30 cellular contexts compared by ENCODE assay signal in genomic region chr1:2784854-2785630, GRCh38. TPM values are rescaled to one million over a fixed set of nuclear protein-coding genes. Genes with fewer than 3 reads are reported as not detected.
DNase-seq lines count a peak whose midpoint lies in the region; ATAC-seq, FAIRE-seq and TF ChIP-seq lines count a peak whose summit lies in the region.
"Had no signal": no experiment of that assay in that cellular context is flagged by ENCODE, and none has a peak within 500 bp of the region (broad histone marks: within the 10 kb centered on the region; RNA-seq: fewer than 3 reads in every experiment).

No MANE protein-coding gene starts in this region.

- no peaks in the 10 kb centered on the region for H3K4me1 ChIP-seq in right lobe of liver
- no peaks in the 10 kb centered on the region for H3K4me1 ChIP-seq in HepG2 (ENCODE audit: insufficient read depth, low read length)
- H3K4me1 ChIP-seq in GM23338 (ENCODE audit: insufficient read depth), result peaks cover 6% of the 10 kb centered on the region; the same call in 1 of the 2 replicates
- H3K4me1 ChIP-seq: Caco-2, lower lobe of right lung had no signal

- BruUV-seq in HepG2 (replicated peaks; lab: Mats Ljungman, UMichigan), result no TSS peak

- H3K9ac ChIP-seq in HepG2 (ENCODE audit: insufficient read depth, low read depth, low read length), result no peak overlapping the region

- 0 out of 3 replicates have a peak, but pooled peaks cover 4% of the 10 kb centered on the region for H3K4me1 Mint-ChIP-seq in GM23338
- H3K4me1 Mint-ChIP-seq: central memory CD8-positive, alpha-beta T cell had no signal

- TF ChIP-seq EP300 in HepG2 (IDR thresholded peaks at IDR 0.05; ENCODE audit: low read depth in 2 of 2, low read length in 2 of 2) (no peak), HepG2 (CRISPR knock-in tag; IDR thresholded peaks at IDR 0.05; ENCODE audit: borderline replicate concordance) (no peak)

- H3F3A ChIP-seq in GM23338 (replicated peaks; ENCODE audit: low read depth), result no peaks in the 10 kb centered on the region

- H3K27me3 ChIP-seq in right lobe of liver (no peaks in the 10 kb centered on the region), HepG2 (ENCODE audit: control insufficient read depth in 1 of 2, insufficient read depth in 2 of 2, low read length in 2 of 2) (peaks cover 2 to 14% of the 10 kb centered on the region in 2 experiments; a peak in 4 of 5 replicates), GM23338 (ENCODE audit: insufficient read depth) (peaks cover 1% of the 10 kb centered on the region; the same call in 1 of the 2 replicates)

- CTCF ChIA-PET in HepG2 (lab: Yijun Ruan, JAX; ENCODE audit: low intra/inter-chr PET ratio, low total read pairs), result no interaction called here

- H3K4me3 Mint-ChIP-seq in GM23338, result no peak overlapping the region
- H3K4me3 Mint-ChIP-seq: activated CD8-positive, alpha-beta T cell treated with anti-CD3 and anti-CD28 coated beads for 36 hours; central memory CD8-positive, alpha-beta T cell; naive thymus-derived CD4-positive, alpha-beta T cell; stimulated activated naive CD8-positive, alpha-beta T cell treated with anti-CD3 and anti-CD28 coated beads, Interleukin-15, amount 100 ng/mL, for 72 hours had no signal

- H3K9me3 ChIP-seq in right lobe of liver (peaks cover 0 to 8% (median 0%) of the 10 kb centered on the region in 4 donors), HepG2 (ENCODE audit: low read length) (peaks cover 8% of the 10 kb centered on the region; the same call in 1 of the 2 replicates), iPS-18c (ENCODE audit: control insufficient read depth, insufficient read depth, low read length) (peaks cover 32% of the 10 kb centered on the region)

- no peak overlapping the region for H3K27ac Mint-ChIP-seq in GM23338
- H3K27ac Mint-ChIP-seq: activated CD8-positive, alpha-beta T cell treated with anti-CD3 and anti-CD28 coated beads for 36 hours; naive thymus-derived CD4-positive, alpha-beta T cell; stimulated activated naive CD8-positive, alpha-beta T cell treated with anti-CD3 and anti-CD28 coated beads, Interleukin-15, amount 100 ng/mL, for 72 hours had no signal

- H3K4me2 ChIP-seq in HepG2 (ENCODE audit: low read depth, low read length) (no peak overlapping the region), GM23338 (no peak overlapping the region)

- no peak overlapping the region for H3K27ac ChIP-seq in right lobe of liver
- H3K27ac ChIP-seq in HepG2 (ENCODE audit: extremely low read length, insufficient read depth, low read length), result no peak overlapping the region
- H3K27ac ChIP-seq in GM23338 (ENCODE audit: low read depth), result no peak overlapping the region
- H3K27ac ChIP-seq: C4-2B, esophagus muscularis mucosa, heart left ventricle, lower lobe of right lung had no signal

- no peak for TF ChIP-seq CTCF in right lobe of liver (IDR thresholded peaks at IDR 0.05)
- TF ChIP-seq CTCF in HepG2 (CRISPR knock-in tag; IDR thresholded peaks at IDR 0.05), result no peak
- TF ChIP-seq CTCF in GM23338 (conservative IDR thresholded peaks at IDR 0.05; ENCODE audit: low read depth in 2 of 2), result no peak

- ATAC-seq in right lobe of liver (no peak), HepG2 (no peak), GM19351 (IDR thresholded peaks at IDR 0.05; ENCODE audit: unreplicated experiment) (no peak), GM23338 (no peak)
- ATAC-seq: activated CD8-positive, alpha-beta T cell treated with anti-CD3 and anti-CD28 coated beads for 36 hours; lower lobe of right lung; naive thymus-derived CD4-positive, alpha-beta T cell had no signal

- POLR2A ChIA-PET in HepG2 (lab: Yijun Ruan, JAX), result no interaction called here

- H2AFZ ChIP-seq in HepG2 (ENCODE audit: low read length) (no peak overlapping the region), GM23338 (no peak overlapping the region)

- H3K36me3 ChIP-seq in right lobe of liver (no peaks in the 10 kb centered on the region), HepG2 (replicated peaks in 1 of 2; ENCODE audit: control insufficient read depth in 1 of 2, insufficient read depth in 2 of 2, low read length in 2 of 2) (no peaks in the 10 kb centered on the region), GM23338 (ENCODE audit: insufficient read depth) (no peaks in the 10 kb centered on the region)
- H3K36me3 ChIP-seq: esophagus muscularis mucosa, heart left ventricle, lower lobe of right lung had no signal

- no peak for TF ChIP-seq POLR2A in right lobe of liver (IDR thresholded peaks at IDR 0.05)
- TF ChIP-seq POLR2A in HepG2 (IDR thresholded peaks at IDR 0.05; ENCODE audit: insufficient read depth in 1 of 2, low read depth in 2 of 2, low read length in 2 of 2), result no peak

- TF ChIP-seq RAD21 in HepG2 (CRISPR knock-in tag; IDR thresholded peaks at IDR 0.05), result no peak

- H4K20me1 ChIP-seq in HepG2 (ENCODE audit: insufficient read depth, low read length) (peaks cover 7% of the 10 kb centered on the region; the same call in 1 of the 2 replicates), GM23338 (replicated peaks; ENCODE audit: insufficient read depth) (no peaks in the 10 kb centered on the region)

- H3K79me2 ChIP-seq in HepG2 (ENCODE audit: insufficient read depth, low read length), result no peaks in the 10 kb centered on the region
- H3K79me2 ChIP-seq in GM23338 (replicated peaks; ENCODE audit: insufficient read depth), result no peaks in the 10 kb centered on the region

- in situ Hi-C loops in HepG2 (cut with HindIII; ENCODE audit: extremely low pct_ligation_motif_present, low pct_unique_long_range_greater_than_20kb), result no loop called here

- WGBS in right lobe of liver (ENCODE audit: insufficient coverage, low coverage, low lambda C conversion rate, missing lambda C conversion rate), result 73% methylated on average over 8 of the region's 19 CpGs
- WGBS in HepG2 (ENCODE audit: low lambda C conversion rate), result 7% methylated on average over 12 of the region's 19 CpGs

- no peak for FAIRE-seq in HepG2 (lab: Jason Lieb, UNC)
- FAIRE-seq: G401.6, small intestine had no signal

- no peaks in the 10 kb centered on the region for H3K9me2 ChIP-seq in GM23338 (ENCODE audit: insufficient read depth)

- H3K36me3 Mint-ChIP-seq in GM23338 (ENCODE audit: low read depth), result peaks cover 24% of the 10 kb centered on the region

- H3K9me3 Mint-ChIP-seq in GM23338, result peaks cover 77% of the 10 kb centered on the region

- peak in 2 of 3 donors; percentile 13 to 30 for DNase-seq in right lobe of liver
- DNase-seq in HepG2 (ENCODE audit: low spot score), result no peak
- peak; percentile 68 for DNase-seq in posterior vena cava (ENCODE audit: low spot score)
- no peak for DNase-seq in GM23338 (ENCODE audit: low spot score)
- no peak for DNase-seq in SW480 (ENCODE audit: low spot score)
- DNase-seq: activated CD4-positive, alpha-beta T cell treated with anti-CD3 and anti-CD28 coated beads for 1 hour; activated CD8-positive, alpha-beta T cell treated with anti-CD3 and anti-CD28 coated beads for 36 hours; activated gamma-delta T cell treated with Interleukin-2 at 50 U/mL for 16 hours; dermis blood vessel endothelial cell; DMS79; foreskin fibroblast; Kasumi-1; kidney glomerular epithelial cell; NCI-H1417 treated with DMSO at 0.1 percent for 48 hours; NCI-H2081; NCI-H526; NK-92 treated with Interleukin-12 subunit alpha and Interleukin-12 subunit beta, amount 100 ng/mL, for 24 hours; occipital lobe; small intestine; stimulated activated naive CD8-positive, alpha-beta T cell treated with anti-CD3 and anti-CD28 coated beads, Interleukin-15, amount 100 ng/mL, for 72 hours had no signal

- H3K4me3 ChIP-seq in right lobe of liver (no peak overlapping the region), HepG2 (replicated peaks in 1 of 3; ENCODE audit: insufficient read depth in 1 of 3, low read depth in 2 of 3, low read length in 3 of 3) (no peak overlapping the region), iPS-18c (ENCODE audit: insufficient read depth, low read depth, low read length) (peak overlapping the region; percentile 15; the same call in 1 of the 2 replicates), GM23338 (no peak overlapping the region)
- H3K4me3 ChIP-seq: esophagus muscularis mucosa, heart left ventricle, lower lobe of right lung had no signal

- intact Hi-C loops in right lobe of liver (cut with DNase I), result no loop called here
- intact Hi-C loops in HepG2 (cut with micrococcal nuclease; ENCODE audit: unreplicated experiment), result no loop called here
- intact Hi-C loops in posterior vena cava (cut with DNase I), result no loop called here

- no peaks in the 10 kb centered on the region for H3K27me3 Mint-ChIP-seq in GM23338 (ENCODE audit: insufficient read depth, low read depth, poor library complexity)

TF ChIP-seq in HepG2, 621 proteins besides CTCF, POLR2A, EP300 and RAD21 (continues in another document):
- TF ChIP-seq FOXC1 (CRISPR knock-in tag; IDR thresholded peaks at IDR 0.05; ENCODE audit: borderline replicate concordance), result no peak

TF ChIP-seq in GM23338, 12 proteins besides CTCF, POLR2A, EP300 and RAD21 (continues in another document):
- no peak for TF ChIP-seq NANOG (IDR thresholded peaks at IDR 0.05; ENCODE audit: borderline replicate concordance)

RNA-seq across cellular contexts. Expression of gene TTC34, which starts 16.5 kb away (rescaled TPM):
- total RNA-seq in right lobe of liver, result under 1 TPM in 5 of 6 experiments, not detected in 1; 0.06 to 0.23 (median 0.18) TPM
- 0.07 TPM in 1 of 2 replicates, not detected in the other for total RNA-seq in HepG2 (2016; rRNA removed; fragmentation: Illumina TruSeq; extraction: Trizol)
- total RNA-seq in HepG2 (2016; cell fraction: cytosol; rRNA removed; fragmentation: Illumina TruSeq; extraction: Trizol; ENCODE audit: low read depth), result not detected in 2 replicates
- 0.09 TPM in 1 of 2 replicates, not detected in the other for total RNA-seq in HepG2 (2016; cell fraction: insoluble cytoplasmic fraction; rRNA removed; fragmentation: Illumina TruSeq; extraction: Trizol)
- 0.03 TPM in 1 of 2 replicates, not detected in the other for total RNA-seq in HepG2 (2016; cell fraction: membrane; rRNA removed; fragmentation: Illumina TruSeq; extraction: Trizol)
- total RNA-seq in HepG2 (2016; cell fraction: nucleus; rRNA removed; fragmentation: Illumina TruSeq; extraction: Trizol), result 0.22 and 0.31 TPM in 2 replicates
- 0.11 and 0.13 TPM in 2 replicates for polyA plus RNA-seq in HepG2 (2011; rRNA removed)
- 0.01 and 0.03 TPM in 2 replicates for polyA plus RNA-seq in HepG2 (2011; cell fraction: cytosol; rRNA removed)
- polyA plus RNA-seq in HepG2 (2011; cell fraction: nucleus; rRNA removed), result 1.1 and 1.5 TPM in 2 replicates
- 0.08 and 0.16 TPM in 2 replicates for polyA plus RNA-seq in HepG2 (2012)
- 0.01 TPM in 1 of 2 replicates, not detected in the other for polyA plus RNA-seq in HepG2 (2016; cell fraction: cytosol; fragmentation: Illumina TruSeq; extraction: Trizol; ENCODE audit: low read depth)
- 0.03 and 0.05 TPM in 2 replicates for polyA plus RNA-seq in HepG2 (2016; cell fraction: insoluble cytoplasmic fraction; fragmentation: Illumina TruSeq; extraction: Trizol; ENCODE audit: low read depth)
- 0.03 TPM in 1 of 2 replicates, not detected in the other for polyA plus RNA-seq in HepG2 (2016; cell fraction: membrane; fragmentation: Illumina TruSeq; extraction: Trizol; ENCODE audit: low read depth)
- 0.33 and 0.36 TPM in 2 replicates for polyA plus RNA-seq in HepG2 (2016; cell fraction: nucleus; fragmentation: Illumina TruSeq; extraction: Trizol; ENCODE audit: insufficient read depth, low read depth)
- 0.84 and 0.87 TPM in 2 replicates for polyA minus RNA-seq in HepG2 (2011; rRNA and poly(A)+ RNA removed; ENCODE audit: low replicate concordance)
- 0.09 and 0.10 TPM in 2 replicates for polyA minus RNA-seq in HepG2 (2011; cell fraction: cytosol; rRNA and poly(A)+ RNA removed)
- 1.7 and 2.5 TPM in 2 replicates for polyA minus RNA-seq in HepG2 (2011; cell fraction: nucleus; rRNA and poly(A)+ RNA removed)
- under 1 TPM; 0.24 to 0.46 TPM for total RNA-seq in posterior vena cava
- 0.31 and 0.35 TPM in 2 replicates for total RNA-seq in GM23338 (2014; rRNA removed; shearing (Covaris generic))
- polyA plus RNA-seq in GM23338 (2016; fragmentation: Nextera tagmentation; extraction: Ambion mirVana), result 0.08 and 0.10 TPM in 2 replicates

Comparison
In these comparisons a context has a peak if more than half of its experiments do, and no peak if none do; other contexts are left out.
1. DNase-seq: peak in right lobe of liver (2 of 3) and posterior vena cava (single experiment); none in HepG2 (single experiment), GM23338 (single experiment) and SW480 (single experiment).